Comparison of ENCODE assay signal across 7 cellular contexts in the genomic region with DNA sequence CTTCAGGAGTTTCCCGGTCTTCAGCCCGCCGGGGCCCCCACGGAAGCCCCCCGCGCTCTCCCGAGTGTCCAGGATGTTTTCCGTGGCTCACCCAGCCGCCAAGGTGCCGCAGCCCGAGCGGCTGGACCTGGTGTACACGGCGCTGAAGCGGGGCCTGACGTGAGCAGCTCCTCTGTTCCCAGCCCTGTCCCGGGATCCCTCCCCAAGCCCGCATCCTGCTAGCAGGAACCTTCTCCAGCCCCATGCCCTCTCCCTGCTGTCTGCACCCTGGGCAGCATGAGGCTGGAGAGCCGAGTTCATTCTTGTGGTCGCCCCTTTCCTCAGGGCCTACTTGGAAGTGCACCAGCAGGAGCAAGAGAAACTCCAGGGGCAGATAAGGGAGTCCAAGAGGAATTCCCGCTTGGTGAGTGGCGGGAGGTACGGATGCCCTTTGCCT. TPM values are rescaled to one million over a fixed set of nuclear protein-coding genes. Genes with fewer than 3 reads are reported as not detected.
A peak's percentile ranks its signal among the peaks of the same experiment; 100 is the strongest.
DNase-seq lines count a peak whose midpoint lies in the region; ATAC-seq lines count a peak whose summit lies in the region.
"Had no signal": no experiment of that assay in that cellular context is flagged by ENCODE, and none has a peak within 500 bp of the region (broad histone marks: within the 10 kb centered on the region; RNA-seq: fewer than 3 reads in every experiment).

No MANE protein-coding gene starts in this region.

- H3K36me3 ChIP-seq in HAP-1 (replicated peaks), result peaks cover 48% of the 10 kb centered on the region

- no peaks in the 10 kb centered on the region for H3K9me3 ChIP-seq in HAP-1

- in situ Hi-C loops in HAP-1 (cut with MboI; ENCODE audit: low sequenced_read_pairs), result no loop called here

- H3K27me3 Mint-ChIP-seq in effector memory CD8-positive, alpha-beta T cell, result no peaks in the 10 kb centered on the region

- H3K4me3 Mint-ChIP-seq in effector memory CD8-positive, alpha-beta T cell, result peak overlapping the region; percentile 70 to 79

- H3K4me1 ChIP-seq in HAP-1, result no peaks in the 10 kb centered on the region

- DNase-seq in LHCN-M2 (ENCODE audit: low read depth) (peak; percentile 13), retina (peak; percentile 38), HAP-1 (ENCODE audit: low spot score in 2 of 2) (no peak), midbrain (lab: John Stamatoyannopoulos, UW) (no peak)
- DNase-seq in effector memory CD8-positive, alpha-beta T cell, result no peak

- no peak for ATAC-seq in effector memory CD8-positive, alpha-beta T cell (replicated peaks)
- no peak for ATAC-seq in GM21423 (IDR thresholded peaks at IDR 0.05; ENCODE audit: unreplicated experiment)

- no peaks in the 10 kb centered on the region for H3K9me3 Mint-ChIP-seq in effector memory CD8-positive, alpha-beta T cell

- H3K36me3 Mint-ChIP-seq in effector memory CD8-positive, alpha-beta T cell (ENCODE audit: insufficient read depth), result peaks cover 27% of the 10 kb centered on the region

- peaks cover 32 to 35% of the 10 kb centered on the region in 2 donors for H3K4me1 Mint-ChIP-seq in effector memory CD8-positive, alpha-beta T cell (ENCODE audit: low read depth in 2 of 2)

- no peak overlapping the region for H3K4me3 ChIP-seq in HAP-1

- H3K27me3 ChIP-seq in HAP-1 (ENCODE audit: low read depth), result no peaks in the 10 kb centered on the region

- H3K27ac Mint-ChIP-seq in effector memory CD8-positive, alpha-beta T cell, result peak overlapping the region; percentile 84 to 87

RNA-seq across cellular contexts. Expression of gene RIPOR1, which starts 10.1 kb away (rescaled TPM):
- total RNA-seq in LHCN-M2 (2014; rRNA removed), result 24.3 and 24.4 TPM in 2 replicates
- 49.1 TPM for polyA plus RNA-seq in LHCN-M2 (2012)

RNA-seq across cellular contexts. Expression of gene CTCF, which starts 23.6 kb away (rescaled TPM):
- 30.6 and 36.7 TPM in 2 replicates for total RNA-seq in LHCN-M2 (2014; rRNA removed)
- 19.1 TPM for polyA plus RNA-seq in LHCN-M2 (2012)

RNA-seq across cellular contexts. Expression of gene AGRP, which starts 55.3 kb away (rescaled TPM):
- total RNA-seq in LHCN-M2 (2014; rRNA removed), result not detected in 2 replicates
- 0.09 TPM for polyA plus RNA-seq in LHCN-M2 (2012)
- total RNA-seq: dermis microvascular lymphatic vessel endothelial cell had no signal

RNA-seq across cellular contexts. Expression of gene ATP6V0D1, which starts 57.7 kb away (rescaled TPM):
- 147 and 156 TPM in 2 replicates for total RNA-seq in LHCN-M2 (2014; rRNA removed)
- polyA plus RNA-seq in LHCN-M2 (2012), result 196 TPM

Comparison
In these comparisons a context has a peak if more than half of its experiments do, and no peak if none do; other contexts are left out.
1. DNase-seq: peak in LHCN-M2 (single experiment) and retina (single experiment); none in effector memory CD8-positive, alpha-beta T cell (0 of 3), HAP-1 (0 of 2) and midbrain (single experiment).